Comparison of ENCODE assay signal across 8 cellular contexts in genomic region chr15:62390793-62391543, GRCh38. TPM values are rescaled to one million over a fixed set of nuclear protein-coding genes. Genes with fewer than 3 reads are reported as not detected.
DNase-seq lines count a peak whose midpoint lies in the region; ATAC-seq and TF ChIP-seq lines count a peak whose summit lies in the region.

No MANE protein-coding gene starts in this region.

- peaks cover 0 to 13% (median 6%) of the 10 kb centered on the region in 3 donors for H3K4me1 Mint-ChIP-seq in IgD-negative memory B cell
- H3K4me1 Mint-ChIP-seq in activated CD4-positive, alpha-beta T cell treated with anti-CD3 and anti-CD28 coated beads, Interleukin-2, amount 10 ng/mL, durations not matched to agents 24 days and 14 days = peaks cover 16% of the 10 kb centered on the region
- H3K4me1 Mint-ChIP-seq in stimulated activated effector memory CD8-positive, alpha-beta T cell treated with anti-CD3 and anti-CD28 coated beads, Interleukin-12 subunit alpha, Interleukin-12 subunit beta, amount 100 ng/mL, for 72 hours = peaks cover 19% of the 10 kb centered on the region

- peaks cover 11% of the 10 kb centered on the region for H3K27me3 Mint-ChIP-seq in IgD-negative memory B cell
- H3K27me3 Mint-ChIP-seq in activated CD4-positive, alpha-beta T cell treated with anti-CD3 and anti-CD28 coated beads, Interleukin-2, amount 10 ng/mL, durations not matched to agents 24 days and 14 days = peaks cover 36% of the 10 kb centered on the region

- H3K36me3 Mint-ChIP-seq in IgD-negative memory B cell = no peaks in the 10 kb centered on the region
- H3K36me3 Mint-ChIP-seq in activated CD4-positive, alpha-beta T cell treated with anti-CD3 and anti-CD28 coated beads, Interleukin-2, amount 10 ng/mL, durations not matched to agents 24 days and 14 days (ENCODE audit: low read depth) = peaks cover 4% of the 10 kb centered on the region
- peaks cover 7% of the 10 kb centered on the region for H3K36me3 Mint-ChIP-seq in stimulated activated effector memory CD8-positive, alpha-beta T cell treated with anti-CD3 and anti-CD28 coated beads, Interleukin-12 subunit alpha, Interleukin-12 subunit beta, amount 100 ng/mL, for 72 hours

- peaks cover 14% of the 10 kb centered on the region for H3K4me1 ChIP-seq in effector memory CD4-positive, alpha-beta T cell (ENCODE audit: control insufficient read depth, insufficient read depth, low read length, poor library complexity, severe bottlenecking)
- peaks cover 16% of the 10 kb centered on the region for H3K4me1 ChIP-seq in lower lobe of right lung

- peaks cover 4% of the 10 kb centered on the region for H3K27me3 ChIP-seq in effector memory CD4-positive, alpha-beta T cell (replicated peaks; ENCODE audit: control insufficient read depth, insufficient read depth, low read length, poor library complexity, severe bottlenecking)
- H3K27me3 ChIP-seq in lower lobe of right lung (ENCODE audit: low read depth) = peaks cover 3% of the 10 kb centered on the region

- intact Hi-C loops in activated CD4-positive, alpha-beta T cell treated with anti-CD3 and anti-CD28 coated beads, Interleukin-2, amount 10 ng/mL, durations not matched to agents 24 days and 14 days (cut with micrococcal nuclease) = no loop called here
- intact Hi-C loops in lower lobe of right lung (cut with DNase I) = no loop called here

- peak overlapping the region in 2 of 3 donors; percentile 80 to 92 for H3K27ac Mint-ChIP-seq in IgD-negative memory B cell
- H3K27ac Mint-ChIP-seq in activated CD4-positive, alpha-beta T cell treated with anti-CD3 and anti-CD28 coated beads, Interleukin-2, amount 10 ng/mL, durations not matched to agents 24 days and 14 days = peak overlapping the region; percentile 69
- peak overlapping the region; percentile 65 for H3K27ac Mint-ChIP-seq in stimulated activated effector memory CD8-positive, alpha-beta T cell treated with anti-CD3 and anti-CD28 coated beads, Interleukin-12 subunit alpha, Interleukin-12 subunit beta, amount 100 ng/mL, for 72 hours

- H3K4me3 Mint-ChIP-seq in IgD-negative memory B cell = peak overlapping the region; percentile 92 to 98 (median 96)
- peak overlapping the region; percentile 92 for H3K4me3 Mint-ChIP-seq in activated CD4-positive, alpha-beta T cell treated with anti-CD3 and anti-CD28 coated beads, Interleukin-2, amount 10 ng/mL, durations not matched to agents 24 days and 14 days
- H3K4me3 Mint-ChIP-seq in stimulated activated effector memory CD8-positive, alpha-beta T cell treated with anti-CD3 and anti-CD28 coated beads, Interleukin-12 subunit alpha, Interleukin-12 subunit beta, amount 100 ng/mL, for 72 hours = peak overlapping the region; percentile 86

- H3K27ac ChIP-seq in effector memory CD4-positive, alpha-beta T cell (ENCODE audit: insufficient read depth, low read length, poor library complexity, severe bottlenecking) = no peak overlapping the region
- peak overlapping the region; percentile 82 for H3K27ac ChIP-seq in lower lobe of right lung

- ATAC-seq in GM18511 (IDR thresholded peaks at IDR 0.05; ENCODE audit: unreplicated experiment) (peak; percentile 47), lower lobe of right lung (peak; percentile 61 to 66), HG03097 (IDR thresholded peaks at IDR 0.05; ENCODE audit: low FRiP score, unreplicated experiment) (no peak)
- peak; percentile 48 for ATAC-seq in stimulated activated effector memory CD8-positive, alpha-beta T cell treated with anti-CD3 and anti-CD28 coated beads, Interleukin-12 subunit alpha, Interleukin-12 subunit beta, amount 100 ng/mL, for 72 hours

- no peaks in the 10 kb centered on the region for H3K9me3 ChIP-seq in effector memory CD4-positive, alpha-beta T cell (ENCODE audit: control insufficient read depth, low read length)
- H3K9me3 ChIP-seq in lower lobe of right lung = no peaks in the 10 kb centered on the region

- no peaks in the 10 kb centered on the region for H3K9me3 Mint-ChIP-seq in IgD-negative memory B cell
- peaks cover 4% of the 10 kb centered on the region for H3K9me3 Mint-ChIP-seq in activated CD4-positive, alpha-beta T cell treated with anti-CD3 and anti-CD28 coated beads, Interleukin-2, amount 10 ng/mL, durations not matched to agents 24 days and 14 days
- no peaks in the 10 kb centered on the region for H3K9me3 Mint-ChIP-seq in stimulated activated effector memory CD8-positive, alpha-beta T cell treated with anti-CD3 and anti-CD28 coated beads, Interleukin-12 subunit alpha, Interleukin-12 subunit beta, amount 100 ng/mL, for 72 hours

- DNase-seq in AG08396 (ENCODE audit: low spot score) (peak; percentile 66), lower lobe of right lung (peak; percentile 56)
- DNase-seq in activated CD4-positive, alpha-beta T cell treated with anti-CD3 and anti-CD28 coated beads, Interleukin-2, amount 10 ng/mL, durations not matched to agents 24 days and 14 days = peak; percentile 79
- no peak for DNase-seq in effector memory CD4-positive, alpha-beta T cell
- peak; percentile 5 to 67 for DNase-seq in stimulated activated effector memory CD8-positive, alpha-beta T cell treated with anti-CD3 and anti-CD28 coated beads, Interleukin-12 subunit alpha, Interleukin-12 subunit beta, amount 100 ng/mL, for 72 hours (ENCODE audit: low spot score in 2 of 2)

- H3K4me3 ChIP-seq in effector memory CD4-positive, alpha-beta T cell (ENCODE audit: insufficient read depth, low read depth, low read length, poor library complexity, severe bottlenecking) = peak overlapping the region; percentile 77
- H3K4me3 ChIP-seq in lower lobe of right lung = peak overlapping the region; percentile 94

- TF ChIP-seq CTCF in lower lobe of right lung (IDR thresholded peaks at IDR 0.05) = no peak

- no peaks in the 10 kb centered on the region for H3K36me3 ChIP-seq in effector memory CD4-positive, alpha-beta T cell (ENCODE audit: control insufficient read depth, insufficient read depth, low read length)
- no peaks in the 10 kb centered on the region for H3K36me3 ChIP-seq in lower lobe of right lung

RNA-seq across cellular contexts. Expression of gene TLN2, which starts 0.6 kb away (rescaled TPM):
- polyA plus RNA-seq in IgD-negative memory B cell = 0.51 TPM
- total RNA-seq in activated CD4-positive, alpha-beta T cell treated with anti-CD3 and anti-CD28 coated beads, Interleukin-2, amount 10 ng/mL, durations not matched to agents 24 days and 14 days = 0.40 and 0.61 TPM in 2 replicates
- total RNA-seq in lower lobe of right lung = 7.2 TPM

Comparison
In these comparisons a context has a peak if more than half of its experiments do, and no peak if none do; other contexts are left out.
1. DNase-seq: peak in AG08396 (single experiment), activated CD4-positive, alpha-beta T cell treated with anti-CD3 and anti-CD28 coated beads, Interleukin-2, amount 10 ng/mL, durations not matched to agents 24 days and 14 days (single experiment), lower lobe of right lung (single experiment) and stimulated activated effector memory CD8-positive, alpha-beta T cell treated with anti-CD3 and anti-CD28 coated beads, Interleukin-12 subunit alpha, Interleukin-12 subunit beta, amount 100 ng/mL, for 72 hours (2 of 2); none in effector memory CD4-positive, alpha-beta T cell (0 of 3).
2. Peak in every context shown above with its lines, with median percentiles within 50 percentile points of each other: H3K27ac Mint-ChIP-seq and H3K4me3 Mint-ChIP-seq.